14 cellular contexts compared by ENCODE assay signal in genomic region chr4:105399535-105400161, GRCh38.
DNase-seq lines count a peak whose midpoint lies in the region; ATAC-seq, FAIRE-seq and TF ChIP-seq lines count a peak whose summit lies in the region.
"Had no signal": no experiment of that assay in that cellular context is flagged by ENCODE, and none has a peak within 500 bp of the region (broad histone marks: within the 10 kb centered on the region; RNA-seq: fewer than 3 reads in every experiment).

No MANE protein-coding gene starts in this region.

- H3K27me3 ChIP-seq in transverse colon (no peaks in the 10 kb centered on the region), right atrium auricular region (no peaks in the 10 kb centered on the region)

- TF ChIP-seq POLR2A in transverse colon (IDR thresholded peaks at IDR 0.05) = no peak

- no peak for FAIRE-seq in HTR-8/SVneo (lab: Jason Lieb, UNC)
- FAIRE-seq in frontal cortex (lab: Jason Lieb, UNC) = no peak
- FAIRE-seq: GM19239 had no signal

- H3K9me3 ChIP-seq in transverse colon (peaks cover 0 to 4% of the 10 kb centered on the region in 2 donors), right atrium auricular region (peaks cover 0 to 6% of the 10 kb centered on the region in 2 donors)

- H3K4me1 ChIP-seq in transverse colon (no peaks in the 10 kb centered on the region), right atrium auricular region (no peaks in the 10 kb centered on the region)

- WGBS in transverse colon (ENCODE audit: low coverage in 1 of 2), 2 donors = 92 to 94% methylated on average over 2 of the region's 2 CpGs

- intact Hi-C loops in transverse colon (cut with DNase I; ENCODE audit: low total_unique reads) = no loop called here

- ATAC-seq in GM19328 (IDR thresholded peaks at IDR 0.05; ENCODE audit: unreplicated experiment) = no peak

- H3K36me3 ChIP-seq in transverse colon (peaks cover 0 to 21% (median 9%) of the 10 kb centered on the region in 4 donors), right atrium auricular region (peaks cover 8% of the 10 kb centered on the region)

- no peak for TF ChIP-seq EP300 in transverse colon (IDR thresholded peaks at IDR 0.05; ENCODE audit: low read depth)

- in situ Hi-C loops in transverse colon (cut with MboI; ENCODE audit: low pct_ligation_motif_present in 1 of 4, low pct_unique_long_range_greater_than_20kb in 1 of 4, low sequenced_read_pairs in 3 of 4) = no loop called here

- H3K4me3 ChIP-seq in transverse colon (no peak overlapping the region), right atrium auricular region (no peak overlapping the region)

- H3K27ac ChIP-seq in transverse colon (no peak overlapping the region), right atrium auricular region (no peak overlapping the region)
- H3K27ac ChIP-seq: VCaP had no signal

- TF ChIP-seq CTCF in AG09319 (IDR thresholded peaks at IDR 0.05; ENCODE audit: low read depth, low read length) (no peak), transverse colon (IDR thresholded peaks at IDR 0.05) (no peak), right atrium auricular region (IDR thresholded peaks at IDR 0.05) (no peak)

- peak; percentile 37 for DNase-seq in AG09319 (ENCODE audit: extremely low read depth, low read depth)
- DNase-seq in HTR-8/SVneo (ENCODE audit: insufficient read length, low spot score) = peak; percentile 10
- DNase-seq in amniotic stem cell (lab: John Stamatoyannopoulos, UW) = peak; percentile 62
- peak; percentile 94 for DNase-seq in iris pigment epithelial cell (ENCODE audit: low read depth)
- DNase-seq in transverse colon = no peak
- DNase-seq in frontal cortex (ENCODE audit: low spot score in 2 of 2) = no peak
- no peak for DNase-seq in right atrium auricular region (ENCODE audit: low spot score)
- DNase-seq: CD4-positive, CD25-positive, alpha-beta regulatory T cell; cerebellar nuclear complex; nucleus accumbens; stimulated activated CD4-positive, alpha-beta T cell treated with anti-CD3 and anti-CD28 coated beads, Interleukin-4, amount 100 ng/mL, for 24 hours had no signal

Comparison
In these comparisons a context has a peak if more than half of its experiments do, and no peak if none do; other contexts are left out.
1. DNase-seq: peak in AG09319 (single experiment), HTR-8/SVneo (single experiment), amniotic stem cell (single experiment) and iris pigment epithelial cell (single experiment); none in transverse colon (single experiment), frontal cortex (0 of 2) and right atrium auricular region (single experiment).